ENCODE assay signal across 1 cellular context in the genomic region with DNA sequence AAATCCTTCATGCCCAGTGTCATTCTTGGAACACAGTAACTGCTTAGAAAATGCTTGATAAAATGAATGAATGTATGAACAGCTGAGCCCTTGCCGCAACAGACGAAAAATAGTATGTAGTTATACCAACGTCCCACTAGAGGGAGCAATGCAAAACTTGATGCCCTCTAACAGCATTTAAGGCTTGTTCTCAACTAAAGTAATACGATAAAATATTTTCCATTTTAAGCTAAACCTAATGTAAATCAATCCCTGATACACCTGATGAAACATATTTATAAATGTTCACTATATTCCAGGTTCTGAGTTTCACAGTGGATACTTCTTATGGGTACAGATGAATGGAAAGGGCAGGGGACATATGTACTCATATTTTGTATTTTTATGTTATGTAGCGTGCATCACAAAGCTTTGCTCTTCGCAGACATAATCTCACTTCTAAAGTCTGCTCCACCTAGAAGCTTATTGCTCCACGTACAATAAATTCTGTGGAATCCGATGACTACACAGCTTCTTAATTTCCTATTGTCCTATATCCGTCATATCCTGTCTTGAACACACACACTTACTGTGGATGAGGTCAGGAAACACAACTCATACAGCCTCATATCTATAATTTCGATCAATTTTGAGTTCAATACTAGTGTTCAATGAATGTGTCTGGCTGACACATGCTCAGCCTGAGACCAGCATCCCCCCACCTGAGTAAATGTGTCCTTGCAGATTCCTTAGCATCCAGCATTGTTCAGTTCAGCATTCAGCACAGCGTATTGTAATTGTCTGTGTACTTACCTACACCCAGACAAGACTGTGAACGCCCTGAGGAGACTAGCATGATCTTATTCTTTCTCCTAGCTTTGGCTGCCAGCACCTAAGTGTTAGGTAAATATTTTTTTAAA.
TF ChIP-seq lines count a peak whose summit lies in the region.

No MANE protein-coding gene starts in this region.

TF ChIP-seq in SK-N-SH treated with all-trans-retinoic acid at 6 μM for 48 hours, 23 proteins besides CTCF, POLR2A, EP300 and RAD21 (continued from another document):
- TF ChIP-seq TOX (CRISPR knock-in tag; IDR thresholded peaks at IDR 0.05; ENCODE audit: borderline replicate concordance) = no peak; the same call in 1 of the 2 replicates
- TF ChIP-seq PPARA (CRISPR knock-in tag; IDR thresholded peaks at IDR 0.05; ENCODE audit: borderline replicate concordance) = no peak
- no peak for TF ChIP-seq TCF4 (CRISPR knock-in tag; IDR thresholded peaks at IDR 0.05; ENCODE audit: borderline replicate concordance)
- TF ChIP-seq, protein P1, sequence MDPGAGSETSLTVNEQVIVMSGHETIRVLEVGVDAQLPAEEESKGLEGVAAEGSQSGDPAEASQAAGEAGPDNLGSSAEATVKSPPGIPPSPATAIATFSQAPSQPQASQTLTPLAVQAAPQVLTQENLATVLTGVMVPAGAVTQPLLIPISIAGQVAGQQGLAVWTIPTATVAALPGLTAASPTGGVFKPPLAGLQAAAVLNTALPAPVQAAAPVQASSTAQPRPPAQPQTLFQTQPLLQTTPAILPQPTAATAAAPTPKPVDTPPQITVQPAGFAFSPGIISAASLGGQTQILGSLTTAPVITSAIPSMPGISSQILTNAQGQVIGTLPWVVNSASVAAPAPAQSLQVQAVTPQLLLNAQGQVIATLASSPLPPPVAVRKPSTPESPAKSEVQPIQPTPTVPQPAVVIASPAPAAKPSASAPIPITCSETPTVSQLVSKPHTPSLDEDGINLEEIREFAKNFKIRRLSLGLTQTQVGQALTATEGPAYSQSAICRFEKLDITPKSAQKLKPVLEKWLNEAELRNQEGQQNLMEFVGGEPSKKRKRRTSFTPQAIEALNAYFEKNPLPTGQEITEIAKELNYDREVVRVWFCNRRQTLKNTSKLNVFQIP (CRISPR knock-in tag; IDR thresholded peaks at IDR 0.05; ENCODE audit: borderline replicate concordance, low read depth) = no peak
- TF ChIP-seq GLIS3 (CRISPR knock-in tag; IDR thresholded peaks at IDR 0.05) = no peak
- TF ChIP-seq, protein P2, sequence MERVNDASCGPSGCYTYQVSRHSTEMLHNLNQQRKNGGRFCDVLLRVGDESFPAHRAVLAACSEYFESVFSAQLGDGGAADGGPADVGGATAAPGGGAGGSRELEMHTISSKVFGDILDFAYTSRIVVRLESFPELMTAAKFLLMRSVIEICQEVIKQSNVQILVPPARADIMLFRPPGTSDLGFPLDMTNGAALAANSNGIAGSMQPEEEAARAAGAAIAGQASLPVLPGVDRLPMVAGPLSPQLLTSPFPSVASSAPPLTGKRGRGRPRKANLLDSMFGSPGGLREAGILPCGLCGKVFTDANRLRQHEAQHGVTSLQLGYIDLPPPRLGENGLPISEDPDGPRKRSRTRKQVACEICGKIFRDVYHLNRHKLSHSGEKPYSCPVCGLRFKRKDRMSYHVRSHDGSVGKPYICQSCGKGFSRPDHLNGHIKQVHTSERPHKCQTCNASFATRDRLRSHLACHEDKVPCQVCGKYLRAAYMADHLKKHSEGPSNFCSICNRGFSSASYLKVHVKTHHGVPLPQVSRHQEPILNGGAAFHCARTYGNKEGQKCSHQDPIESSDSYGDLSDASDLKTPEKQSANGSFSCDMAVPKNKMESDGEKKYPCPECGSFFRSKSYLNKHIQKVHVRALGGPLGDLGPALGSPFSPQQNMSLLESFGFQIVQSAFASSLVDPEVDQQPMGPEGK (CRISPR knock-in tag; IDR thresholded peaks at IDR 0.05; ENCODE audit: borderline replicate concordance) = no peak
- no peak for TF ChIP-seq RARB (CRISPR knock-in tag; IDR thresholded peaks at IDR 0.05)
- no peak for TF ChIP-seq ZC3H10 (CRISPR knock-in tag; IDR thresholded peaks at IDR 0.05)
- no peak for TF ChIP-seq ESRRG (CRISPR knock-in tag; IDR thresholded peaks at IDR 0.05)
- no peak for TF ChIP-seq OSR1 (CRISPR knock-in tag; IDR thresholded peaks at IDR 0.05)
- no peak for TF ChIP-seq CSRNP3 (CRISPR knock-in tag; IDR thresholded peaks at IDR 0.05)
- no peak for TF ChIP-seq ISL1 (CRISPR knock-in tag; IDR thresholded peaks at IDR 0.05)
- no peak for TF ChIP-seq BACH2 (CRISPR knock-in tag; IDR thresholded peaks at IDR 0.05; ENCODE audit: borderline replicate concordance)
- TF ChIP-seq SNAI2 (CRISPR knock-in tag; IDR thresholded peaks at IDR 0.05) = no peak
